8 cellular contexts compared by ENCODE assay signal in genomic region chr7:75739796-75740672, GRCh38. TPM values are rescaled to one million over a fixed set of nuclear protein-coding genes. Genes with fewer than 3 reads are reported as not detected.
DNase-seq lines count a peak whose midpoint lies in the region; ATAC-seq and TF ChIP-seq lines count a peak whose summit lies in the region.

No MANE protein-coding gene starts in this region.

- no peak overlapping the region for H4K5ac ChIP-seq in H9 (ENCODE audit: insufficient read length, low read depth, low read length)

- DNase-seq in Caco-2 (peak in 1 of 2 experiments; percentile 44), H9 (no peak), WTC11 (ENCODE audit: low spot score) (no peak), glutamatergic neuron (no peak), islet precursor cell (no peak), retina (no peak), HPDE6-E6E7 (ENCODE audit: extremely low spot score) (no peak)

- H3K27me3 Mint-ChIP-seq in Caco-2 (ENCODE audit: insufficient read depth, unreplicated experiment) (peaks cover 11% of the 10 kb centered on the region), H9 (ENCODE audit: low read depth) (peaks cover 17% of the 10 kb centered on the region), WTC11 (ENCODE audit: low read depth) (peaks cover 32% of the 10 kb centered on the region), glutamatergic neuron (ENCODE audit: unreplicated experiment) (peaks cover 8% of the 10 kb centered on the region)

- H3K4me3 ChIP-seq in Caco-2 (ENCODE audit: low read depth, low read length), result peak overlapping the region; percentile 98
- H3K4me3 ChIP-seq in skin epidermis, result peak overlapping the region; percentile 86 to 97 (median 93)

- H2BK120ac ChIP-seq in H9 (ENCODE audit: low read depth, low read length, poor library complexity, severe bottlenecking), result no peak overlapping the region

- no peaks in the 10 kb centered on the region for H3K79me1 ChIP-seq in H9 (ENCODE audit: insufficient read depth, low read depth, low read length, poor library complexity, severe bottlenecking)

- TF ChIP-seq CTCF in Caco-2 (IDR thresholded peaks at IDR 0.05; ENCODE audit: insufficient read depth in 1 of 2, low read depth in 1 of 2, low read length in 1 of 2, severe bottlenecking in 1 of 2, unreplicated experiment in 1 of 2), result no peak
- TF ChIP-seq CTCF in H9 (conservative IDR thresholded peaks at IDR 0.05), result no peak
- TF ChIP-seq CTCF in WTC11 (IDR thresholded peaks at IDR 0.05), result no peak
- no peak for TF ChIP-seq CTCF in glutamatergic neuron (IDR thresholded peaks at IDR 0.05; ENCODE audit: partially characterized antibody, unreplicated experiment)

- no peak overlapping the region for H3K56ac ChIP-seq in H9 (ENCODE audit: insufficient read length, low read depth, low read length)

- H3K36me3 Mint-ChIP-seq in Caco-2 (ENCODE audit: insufficient read depth, unreplicated experiment), result peaks cover 9% of the 10 kb centered on the region
- H3K36me3 Mint-ChIP-seq in H9 (ENCODE audit: insufficient read depth in 1 of 3, low read depth in 3 of 3), result no peaks in the 10 kb centered on the region
- no peaks in the 10 kb centered on the region for H3K36me3 Mint-ChIP-seq in WTC11
- H3K36me3 Mint-ChIP-seq in glutamatergic neuron (ENCODE audit: unreplicated experiment), result no peaks in the 10 kb centered on the region

- H3K9me3 Mint-ChIP-seq in Caco-2 (ENCODE audit: unreplicated experiment), result no peaks in the 10 kb centered on the region
- no peaks in the 10 kb centered on the region; a peak in 1 of 5 replicates for H3K9me3 Mint-ChIP-seq in H9
- no peaks in the 10 kb centered on the region for H3K9me3 Mint-ChIP-seq in WTC11
- H3K9me3 Mint-ChIP-seq in glutamatergic neuron (ENCODE audit: unreplicated experiment), result peaks cover 4% of the 10 kb centered on the region

- CTCF ChIA-PET in Caco-2 (lab: Charles Lee) (interaction anchor here (0.7 to 1.5 kb wide), 5 partner anchors 22 to 684 kb away, joined by 3 to 8 read pairs (median 6); no protein-coding TSS in a partner anchor), WTC11 (lab: Charles Lee) (interaction anchor here (0.6 to 3.3 kb wide), 9 partner anchors 11 to 142 kb away, joined by 3 to 19 read pairs (median 3); no protein-coding TSS in a partner anchor)

- WGBS in H9 (ENCODE audit: extremely low coverage, insufficient read length, low lambda C conversion rate), result no CpG with 5 or more reads among the region's 26 CpGs

- no peaks in the 10 kb centered on the region for H3K9me3 ChIP-seq in Caco-2
- H3K9me3 ChIP-seq in H9 (ENCODE audit: control insufficient read depth, low read depth, low read length), result no peaks in the 10 kb centered on the region

- no peak overlapping the region for H4K91ac ChIP-seq in H9 (ENCODE audit: insufficient read length, low read depth, low read length)

- H2AFZ ChIP-seq in H9 (ENCODE audit: low read length), result no peak overlapping the region

- no peak overlapping the region for H2BK15ac ChIP-seq in H9 (ENCODE audit: low read depth, low read length)

- no TSS peak for BruUV-seq in Caco-2 (replicated peaks; lab: Mats Ljungman, UMichigan)

- H3K4ac ChIP-seq in H9 (ENCODE audit: low read depth, low read length), result no peak overlapping the region

- H2BK5ac ChIP-seq in H9 (ENCODE audit: insufficient read length, low read length), result no peak overlapping the region

- H3K23ac ChIP-seq in H9 (ENCODE audit: insufficient read length, low read depth, low read length), result no peak overlapping the region

- H2AK5ac ChIP-seq in H9 (ENCODE audit: insufficient read length, low read length), result no peak overlapping the region

- no peak overlapping the region for H2BK20ac ChIP-seq in H9 (ENCODE audit: low read depth, low read length, poor library complexity, severe bottlenecking)

- no peak for ATAC-seq in WTC11

- no peaks in the 10 kb centered on the region for H4K20me1 ChIP-seq in H9 (ENCODE audit: control insufficient read depth, insufficient read depth, insufficient read length)

- H3K36me3 ChIP-seq in Caco-2 (ENCODE audit: control insufficient read depth, insufficient read depth, low read length), result no peaks in the 10 kb centered on the region

- H3K27ac Mint-ChIP-seq in Caco-2 (ENCODE audit: unreplicated experiment) (peak overlapping the region; percentile 46), H9 (peak overlapping the region; percentile 4 to 94 (median 92); a peak in 3 of 7 replicates), WTC11 (peak overlapping the region; percentile 95), glutamatergic neuron (ENCODE audit: unreplicated experiment) (no peak overlapping the region)

- no peak overlapping the region for H3K14ac ChIP-seq in H9 (ENCODE audit: insufficient read depth, low read length)

- peak overlapping the region; percentile 43 for H3K4me2 ChIP-seq in H9 (ENCODE audit: insufficient read depth, insufficient read length, low read length)

- H3T11ph ChIP-seq in H9 (ENCODE audit: low read length), result no peak overlapping the region

- no peak overlapping the region for H3K9ac ChIP-seq in H9 (ENCODE audit: extremely low read depth, insufficient read length, low read length)

- no peaks in the 10 kb centered on the region for H3K4me1 ChIP-seq in Caco-2
- H3K4me1 ChIP-seq in H9 (ENCODE audit: insufficient read depth, low read length), result peaks cover 9% of the 10 kb centered on the region

- H3K4me3 Mint-ChIP-seq in Caco-2 (ENCODE audit: unreplicated experiment) (peak overlapping the region; percentile 82), H9 (peak overlapping the region; percentile 87 to 96), WTC11 (peak overlapping the region; percentile 95), glutamatergic neuron (ENCODE audit: unreplicated experiment) (peak overlapping the region; percentile 91)

- peaks cover 11% of the 10 kb centered on the region for H3K23me2 ChIP-seq in H9 (ENCODE audit: insufficient read length, low read depth, low read length, poor library complexity, severe bottlenecking)

- POLR2A ChIA-PET in Caco-2 (lab: Charles Lee), result interaction anchor here (0.6 to 0.7 kb wide), 3 partner anchors 138 to 304 kb away, joined by 3 to 13 read pairs (median 6); no protein-coding TSS in a partner anchor
- POLR2A ChIA-PET in WTC11 (lab: Charles Lee), result interaction anchor here (0.6 to 1.3 kb wide), 2 partner anchors 90 to 292 kb away, joined by 3 to 5 read pairs; no protein-coding TSS in a partner anchor

- H3K27me3 ChIP-seq in Caco-2 (replicated peaks; ENCODE audit: control insufficient read depth, insufficient read depth, low read length) (no peaks in the 10 kb centered on the region), H9 (ENCODE audit: insufficient read depth, low read length) (no peaks in the 10 kb centered on the region; the same call in 1 of the 2 replicates)

- H3K79me2 ChIP-seq in H9 (ENCODE audit: insufficient read depth, low read length), result no peaks in the 10 kb centered on the region

- no peak overlapping the region for H3K18ac ChIP-seq in H9 (ENCODE audit: insufficient read length, low read depth, low read length)

- no peak overlapping the region for H4K8ac ChIP-seq in H9 (replicated peaks; ENCODE audit: insufficient read length, low read depth, low read length)

- H3K27ac ChIP-seq in H9 (ENCODE audit: insufficient read length, low read depth, low read length) (no peak overlapping the region), skin epidermis (peak overlapping the region in 19 of 21 experiments; percentile 49 to 90 (median 77))

- intact Hi-C loops in Caco-2 (cut with micrococcal nuclease; ENCODE audit: unreplicated experiment), result no loop called here

- H3K4me1 Mint-ChIP-seq in Caco-2 (ENCODE audit: low read depth, unreplicated experiment) (peaks cover 14% of the 10 kb centered on the region), H9 (peaks cover 24 to 36% of the 10 kb centered on the region in 2 experiments), WTC11 (peaks cover 22% of the 10 kb centered on the region), glutamatergic neuron (ENCODE audit: low read depth, unreplicated experiment) (peaks cover 11% of the 10 kb centered on the region)

- H2BK12ac ChIP-seq in H9 (ENCODE audit: insufficient read length, low read depth, low read length), result no peak overlapping the region

TF ChIP-seq in WTC11, 78 proteins besides CTCF, POLR2A, EP300 and RAD21:
- TF ChIP-seq ZNF219 (CRISPR knock-in tag; IDR thresholded peaks at IDR 0.05; ENCODE audit: borderline replicate concordance) (no peak), NR2C2 (CRISPR knock-in tag; IDR thresholded peaks at IDR 0.05) (no peak), SMAD3 (CRISPR knock-in tag; IDR thresholded peaks at IDR 0.05; ENCODE audit: borderline replicate concordance) (no peak), FOXK1 (CRISPR knock-in tag; IDR thresholded peaks at IDR 0.05) (no peak)
TF ChIP-seq in WTC11: peak in this region for 0.

RNA-seq across cellular contexts. Expression of gene HIP1, which starts 1.3 kb away (rescaled TPM):
- 13.7 and 14.8 TPM in 2 replicates for total RNA-seq in Caco-2 (2022)
- 82.7 and 87.5 TPM in 2 replicates for total RNA-seq in H9 (2021)
- 75.8 to 86.3 TPM (median 85.0 TPM) in 3 replicates for total RNA-seq in WTC11 (2021)
- total RNA-seq in glutamatergic neuron (ENCODE audit: unreplicated experiment), result 65.5 TPM

RNA-seq across cellular contexts. Expression of gene CCL26, which starts 32.0 kb away (rescaled TPM):
- total RNA-seq in Caco-2 (2022) (not detected in 2 replicates), H9 (2021) (8.7 and 9.3 TPM in 2 replicates), WTC11 (2021) (9.8 to 19.5 TPM (median 18.5 TPM) in 3 replicates), glutamatergic neuron (ENCODE audit: unreplicated experiment) (not detected)
